In the genomic region with DNA sequence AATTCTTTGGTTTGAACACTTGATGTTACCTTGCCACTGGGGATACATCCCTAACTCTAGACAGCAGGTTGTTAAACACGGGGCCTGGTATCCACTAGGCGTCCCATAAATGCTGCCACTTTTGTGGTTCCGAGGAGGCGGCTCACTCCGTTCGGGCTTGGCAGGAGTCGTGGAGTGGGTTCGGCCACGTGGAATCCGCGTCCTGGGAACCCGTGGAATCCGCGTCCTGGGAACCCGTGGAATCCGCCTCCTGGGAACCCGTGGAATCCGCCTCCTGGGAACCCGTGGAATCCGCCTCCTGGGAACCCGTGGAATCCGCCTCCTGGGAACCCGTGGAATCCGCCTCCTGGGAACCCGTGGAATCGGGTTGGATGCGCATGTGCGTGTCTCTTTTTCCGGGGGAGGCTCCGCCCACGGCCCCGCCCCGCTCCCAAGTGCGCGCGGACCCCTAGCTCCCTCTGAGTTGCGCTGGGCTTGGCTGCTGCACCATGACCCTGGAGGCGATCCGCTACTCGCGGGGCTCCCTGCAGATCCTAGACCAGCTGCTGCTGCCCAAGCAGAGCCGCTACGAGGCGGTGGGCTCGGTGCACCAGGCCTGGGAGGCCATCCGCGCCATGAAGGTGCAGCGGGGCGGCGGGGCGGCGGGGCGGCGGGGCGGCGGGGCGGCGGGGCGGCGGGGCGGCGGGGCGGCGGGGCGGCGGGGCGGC, we compare ENCODE assay signal across 8 cellular contexts. TPM values are rescaled to one million over a fixed set of nuclear protein-coding genes. Genes with fewer than 3 reads are reported as not detected.
DNase-seq lines count a peak whose midpoint lies in the region; ATAC-seq and TF ChIP-seq lines count a peak whose summit lies in the region.

MRI1 (plus strand) TSS at position 422 of the 707 bp plus-strand sequence; CDS start at position 489, 67 bp downstream.

- peak in 6 of 7 experiments; percentile 36 to 81 (median 62) for DNase-seq in CD8-positive, alpha-beta T cell
- DNase-seq in HAP-1 (ENCODE audit: low spot score in 2 of 2) (peak; percentile 69 to 91), NCI-H2227 (lab: John Stamatoyannopoulos, UW; ENCODE audit: unreplicated experiment) (peak; percentile 78), kidney tubule cell (ENCODE audit: low spot score) (peak; percentile 68), cortex of kidney (lab: John Stamatoyannopoulos, UW) (no peak)
- peak; percentile 59 to 62 for DNase-seq in activated CD4-positive, alpha-beta T cell treated with anti-CD3 and anti-CD28 coated beads for 24 hours (ENCODE audit: low read depth in 2 of 2)
- peak; percentile 81 for DNase-seq in stimulated activated CD4-positive, alpha-beta T cell treated with anti-CD3 and anti-CD28 coated beads, Interleukin-15, amount 100 ng/mL, for 24 hours

- no peaks in the 10 kb centered on the region for H3K27me3 Mint-ChIP-seq in CD8-positive, alpha-beta T cell (ENCODE audit: low read depth)

- TF ChIP-seq CTCF in CD8-positive, alpha-beta T cell (IDR thresholded peaks at IDR 0.05): no peak

- peaks cover 17% of the 10 kb centered on the region for H3K4me1 Mint-ChIP-seq in CD8-positive, alpha-beta T cell (ENCODE audit: low read depth)

- in situ Hi-C loops in HAP-1 (cut with MboI; ENCODE audit: low sequenced_read_pairs): no loop called here

- H3K4me3 ChIP-seq in CD8-positive, alpha-beta T cell (ENCODE audit: low read depth, low read length): peak within 1 kb of the TSS; percentile 64
- H3K4me3 ChIP-seq in HAP-1: peak within 1 kb of the TSS; percentile 67

- peak within 1 kb of the TSS; percentile 89 for H3K4me3 Mint-ChIP-seq in CD8-positive, alpha-beta T cell

- H3K4me1 ChIP-seq in CD8-positive, alpha-beta T cell (ENCODE audit: insufficient read depth, low read length): peaks cover 15% of the 10 kb centered on the region
- peaks cover 8% of the 10 kb centered on the region for H3K4me1 ChIP-seq in HAP-1

- H3K27ac ChIP-seq in CD8-positive, alpha-beta T cell (ENCODE audit: low read depth, low read length): peak within 1 kb of the TSS; percentile 69
- H3K27ac ChIP-seq in cingulate gyrus (ENCODE audit: low read depth, low read length): peak within 1 kb of the TSS; percentile 72

- H3K36me3 ChIP-seq in CD8-positive, alpha-beta T cell (ENCODE audit: insufficient read depth, low read length): peaks cover under 1% of the 10 kb centered on the region
- peaks cover 53% of the 10 kb centered on the region for H3K36me3 ChIP-seq in HAP-1 (replicated peaks)

- CTCF ChIA-PET in CD8-positive, alpha-beta T cell (lab: Charles Lee): interaction anchor here (0.7 to 1.8 kb wide), 4 partner anchors 11 to 97 kb away, joined by 3 to 4 read pairs (median 3); a partner anchor contains a TSS

- ATAC-seq in CD8-positive, alpha-beta T cell: peak; percentile 88

- no peaks in the 10 kb centered on the region for H3K9me3 Mint-ChIP-seq in CD8-positive, alpha-beta T cell

- H3K9me3 ChIP-seq in CD8-positive, alpha-beta T cell (ENCODE audit: low read length): no peaks in the 10 kb centered on the region
- H3K9me3 ChIP-seq in HAP-1: no peaks in the 10 kb centered on the region

- POLR2A ChIA-PET in CD8-positive, alpha-beta T cell (lab: Charles Lee): interaction anchor here (1.0 to 1.6 kb wide), 6 partner anchors 11 to 268 kb away, joined by 3 to 12 read pairs (median 4); partner anchors contain the start of genes C19orf53 and IL27RA

- peaks cover 39% of the 10 kb centered on the region for H3K36me3 Mint-ChIP-seq in CD8-positive, alpha-beta T cell

- H3K27ac Mint-ChIP-seq in CD8-positive, alpha-beta T cell: peak within 1 kb of the TSS; percentile 84

- no peaks in the 10 kb centered on the region for H3K27me3 ChIP-seq in CD8-positive, alpha-beta T cell (ENCODE audit: insufficient read depth, low read length)
- H3K27me3 ChIP-seq in HAP-1 (ENCODE audit: low read depth): no peaks in the 10 kb centered on the region

- intact Hi-C loops in CD8-positive, alpha-beta T cell (cut with DNase I, micrococcal nuclease): loop anchor here (1.0 kb wide), 3 partner anchors 10 to 17 kb away; partner anchors contain the start of gene C19orf53 (in 1 of the 2)

RNA-seq across cellular contexts. Expression of gene MRI1, which starts in this region (rescaled TPM):
- 10 to 100 TPM; 14.3 to 14.8 TPM for total RNA-seq in CD8-positive, alpha-beta T cell
